ENCODE assay signal across 1 cellular context in genomic region chr4:80073362-80074008, GRCh38.
A peak's percentile ranks its signal among the peaks of the same experiment; 100 is the strongest.
TF ChIP-seq lines count a peak whose summit lies in the region.

No MANE protein-coding gene starts in this region.

TF ChIP-seq in K562, 482 proteins besides CTCF, POLR2A, EP300 and RAD21 (continued from another document):
- TF ChIP-seq ZBTB40 (IDR thresholded peaks at IDR 0.05) = peak; percentile 54; the same call in 1 of the 2 replicates
- TF ChIP-seq ZBTB40 (CRISPR knock-in tag; IDR thresholded peaks at IDR 0.05) = no peak
- 0 out of 2 replicates have a peak, but pooled peaks have one; percentile 3 for TF ChIP-seq CC2D1A (IDR thresholded peaks at IDR 0.05)
- 0 out of 2 replicates have a peak, but pooled peaks have one; percentile 0 for TF ChIP-seq JUND (IDR thresholded peaks at IDR 0.05; ENCODE audit: borderline replicate concordance, low read depth, low read length)
- peak; percentile 57; the same call in 1 of the 3 replicates for TF ChIP-seq JUND (tag; IDR thresholded peaks at IDR 0.05; ENCODE audit: borderline replicate concordance, low read depth, low read length)
- no peak for TF ChIP-seq SIN3B (IDR thresholded peaks at IDR 0.05; ENCODE audit: low read depth)
- peak in 1 of 2 experiments; percentile 76; a peak in 2 of 4 replicates for TF ChIP-seq NRF1 (conservative IDR thresholded peaks at IDR 0.05 in 1 of 2, IDR thresholded peaks at IDR 0.05 in 1 of 2)
- peak in 1 of 2 experiments; percentile 22 for TF ChIP-seq NCOA2 (IDR thresholded peaks at IDR 0.05; ENCODE audit: partially characterized antibody in 2 of 2)
- 0 out of 2 replicates have a peak, but pooled peaks have one; percentile 2 for TF ChIP-seq DEAF1 (CRISPR knock-in tag; IDR thresholded peaks at IDR 0.05)
- TF ChIP-seq HMGN3 (IDR thresholded peaks at IDR 0.05; ENCODE audit: borderline replicate concordance, extremely low read depth, insufficient read length, low read depth, low read length) = peak; percentile 17
- TF ChIP-seq ZNF766 (CRISPR knock-in tag; conservative IDR thresholded peaks at IDR 0.05) = peak; percentile 80
- 0 out of 2 replicates have a peak, but pooled peaks have one; percentile 7 for TF ChIP-seq PHF21A (IDR thresholded peaks at IDR 0.05; ENCODE audit: borderline replicate concordance, low read depth)
- no peak for TF ChIP-seq SRSF9 (IDR thresholded peaks at IDR 0.05; ENCODE audit: borderline replicate concordance, low read depth, low read length)
- no peak for TF ChIP-seq NFRKB (IDR thresholded peaks at IDR 0.05; ENCODE audit: low read depth)
- TF ChIP-seq SETDB1 (IDR thresholded peaks at IDR 0.05; ENCODE audit: low read length) = no peak
- TF ChIP-seq CEBPB (tag; IDR thresholded peaks at IDR 0.05) = peak; percentile 33
- no peak for TF ChIP-seq HDAC8 (tag; IDR thresholded peaks at IDR 0.05)
- peak; percentile 73 for TF ChIP-seq PRDM10 (IDR thresholded peaks at IDR 0.05; ENCODE audit: partially characterized antibody)
- peak; percentile 12 for TF ChIP-seq TBP (optimal IDR thresholded peaks at IDR 0.05; ENCODE audit: low read depth, low read length)
- TF ChIP-seq DPF2 (IDR thresholded peaks at IDR 0.05) = peak; percentile 81
- TF ChIP-seq EP400 (IDR thresholded peaks at IDR 0.05) = 0 out of 2 replicates have a peak, but pooled peaks have one; percentile 16
- TF ChIP-seq FOXJ2 (tag; IDR thresholded peaks at IDR 0.05) = 0 out of 2 replicates have a peak, but pooled peaks have one; percentile 45
- peak; percentile 72 for TF ChIP-seq VEZF1 (CRISPR knock-in tag; IDR thresholded peaks at IDR 0.05)
- TF ChIP-seq ILF3 (IDR thresholded peaks at IDR 0.05; ENCODE audit: borderline replicate concordance) = no peak
- TF ChIP-seq GTF2E2 (tag; IDR thresholded peaks at IDR 0.05) = 0 out of 2 replicates have a peak, but pooled peaks have one; percentile 14
- TF ChIP-seq SP1 (CRISPR knock-in tag; IDR thresholded peaks at IDR 0.05) = peak; percentile 34; the same call in 1 of the 2 replicates
- TF ChIP-seq BCLAF1 (IDR thresholded peaks at IDR 0.05; ENCODE audit: borderline replicate concordance in 1 of 2, control insufficient read depth in 1 of 2, low read depth in 2 of 2, low read length in 1 of 2) = peak in 1 of 2 experiments; percentile 12; a peak in 1 of 4 replicates
- TF ChIP-seq NR2C2 (CRISPR knock-in tag; IDR thresholded peaks at IDR 0.05) = no peak
- 0 out of 2 replicates have a peak, but pooled peaks have one; percentile 4 for TF ChIP-seq NR2C2 (tag; IDR thresholded peaks at IDR 0.05)
- TF ChIP-seq EHMT2 (IDR thresholded peaks at IDR 0.05) = 0 out of 2 replicates have a peak, but pooled peaks have one; percentile 41
- TF ChIP-seq SMARCA4 (IDR thresholded peaks at IDR 0.05) = peak; percentile 66; the same call in 1 of the 2 replicates
- 0 out of 2 replicates have a peak, but pooled peaks have one; percentile 11 for TF ChIP-seq SOX6 (IDR thresholded peaks at IDR 0.05)
- no peak for TF ChIP-seq ATF1 (CRISPR knock-in tag; IDR thresholded peaks at IDR 0.05)
- TF ChIP-seq ATF1 (tag; IDR thresholded peaks at IDR 0.05) = peak; percentile 10
TF ChIP-seq in K562: peak in this region for 52.
